11 cellular contexts compared by ENCODE assay signal in genomic region chr19:28313633-28314032, GRCh38.
A peak's percentile ranks its signal among the peaks of the same experiment; 100 is the strongest.
DNase-seq lines count a peak whose midpoint lies in the region; ATAC-seq and TF ChIP-seq lines count a peak whose summit lies in the region.
"Had no signal": no experiment of that assay in that cellular context is flagged by ENCODE, and none has a peak within 500 bp of the region (broad histone marks: within the 10 kb centered on the region; RNA-seq: fewer than 3 reads in every experiment).

No MANE protein-coding gene starts in this region.

- peak; percentile 32 for DNase-seq in AG08396 (ENCODE audit: low spot score)
- peak; percentile 44 for DNase-seq in NCI-H226
- peak; percentile 55 for DNase-seq in epidermal melanocyte (ENCODE audit: insufficient read length, low spot score)
- DNase-seq in lung microvascular endothelial cell (ENCODE audit: low read depth in 2 of 2), result peak; percentile 80 to 90
- DNase-seq in hepatocyte (ENCODE audit: low spot score), result no peak
- DNase-seq in GF-D8 (lab: John Stamatoyannopoulos, UW), result no peak
- no peak for DNase-seq in MM.1S
- DNase-seq: activated gamma-delta T cell, kidney had no signal

- H3K9me2 ChIP-seq in hepatocyte (replicated peaks; ENCODE audit: insufficient read depth) (no peaks in the 10 kb centered on the region), MM.1S (replicated peaks; ENCODE audit: insufficient read depth, low read length) (no peaks in the 10 kb centered on the region)

- H3K27ac ChIP-seq in hepatocyte, result no peak overlapping the region
- no peak overlapping the region for H3K27ac ChIP-seq in MM.1S (ENCODE audit: low read length)
- H3K27ac ChIP-seq: foreskin keratinocyte had no signal

- H3K36me3 ChIP-seq in hepatocyte (replicated peaks; ENCODE audit: insufficient read depth, low read depth), result no peaks in the 10 kb centered on the region
- no peaks in the 10 kb centered on the region for H3K36me3 ChIP-seq in MM.1S (replicated peaks; ENCODE audit: insufficient read depth, low read length)

- H2AFZ ChIP-seq in hepatocyte, result no peak overlapping the region
- no peak overlapping the region for H2AFZ ChIP-seq in MM.1S (ENCODE audit: low read length)

- H3F3A ChIP-seq in MM.1S (ENCODE audit: insufficient read depth, low read length), result no peaks in the 10 kb centered on the region

- H3K9ac ChIP-seq in MM.1S (ENCODE audit: low read length), result no peak overlapping the region

- H3K9me3 ChIP-seq in hepatocyte (ENCODE audit: low read depth), result no peaks in the 10 kb centered on the region
- no peaks in the 10 kb centered on the region for H3K9me3 ChIP-seq in MM.1S (replicated peaks; ENCODE audit: insufficient read depth, low read length)

- H3K79me2 ChIP-seq in hepatocyte (no peaks in the 10 kb centered on the region), MM.1S (ENCODE audit: low read length) (no peaks in the 10 kb centered on the region)

- WGBS in hepatocyte (ENCODE audit: low lambda C conversion rate, missing lambda C conversion rate), result 80% methylated on average over 10 of the region's 10 CpGs

- no peaks in the 10 kb centered on the region for H4K20me1 ChIP-seq in hepatocyte (ENCODE audit: insufficient read depth, poor library complexity, severe bottlenecking)
- H4K20me1 ChIP-seq in MM.1S (ENCODE audit: insufficient read depth, low read length), result no peaks in the 10 kb centered on the region

- H3K4me2 ChIP-seq in hepatocyte (no peak overlapping the region), MM.1S (ENCODE audit: low read depth, low read length) (no peak overlapping the region)

- no peaks in the 10 kb centered on the region for H3K4me1 ChIP-seq in hepatocyte (ENCODE audit: insufficient read depth)
- H3K4me1 ChIP-seq in MM.1S (ENCODE audit: low read length), result no peaks in the 10 kb centered on the region
- H3K4me1 ChIP-seq: foreskin keratinocyte had no signal

- no peaks in the 10 kb centered on the region for H3K27me3 ChIP-seq in hepatocyte
- no peaks in the 10 kb centered on the region for H3K27me3 ChIP-seq in MM.1S (replicated peaks; ENCODE audit: insufficient read depth, low read length)
- H3K27me3 ChIP-seq: foreskin keratinocyte had no signal

- no peak for ATAC-seq in HG03432 (IDR thresholded peaks at IDR 0.05; ENCODE audit: unreplicated experiment)
- ATAC-seq: foreskin keratinocyte had no signal

- no peak overlapping the region for H3K4me3 ChIP-seq in hepatocyte
- no peak overlapping the region for H3K4me3 ChIP-seq in MM.1S (ENCODE audit: low read length)

- TF ChIP-seq CTCF in hepatocyte (IDR thresholded peaks at IDR 0.05; ENCODE audit: poor library complexity) (no peak), MM.1S (IDR thresholded peaks at IDR 0.05; ENCODE audit: low read length) (no peak)

Comparison
In these comparisons a context has a peak if more than half of its experiments do, and no peak if none do; other contexts are left out.
1. DNase-seq: peak in AG08396 (single experiment), NCI-H226 (single experiment), epidermal melanocyte (single experiment) and lung microvascular endothelial cell (2 of 2); none in hepatocyte (single experiment), GF-D8 (single experiment) and MM.1S (single experiment).